Comparison of ENCODE assay signal across 22 cellular contexts in the genomic region with DNA sequence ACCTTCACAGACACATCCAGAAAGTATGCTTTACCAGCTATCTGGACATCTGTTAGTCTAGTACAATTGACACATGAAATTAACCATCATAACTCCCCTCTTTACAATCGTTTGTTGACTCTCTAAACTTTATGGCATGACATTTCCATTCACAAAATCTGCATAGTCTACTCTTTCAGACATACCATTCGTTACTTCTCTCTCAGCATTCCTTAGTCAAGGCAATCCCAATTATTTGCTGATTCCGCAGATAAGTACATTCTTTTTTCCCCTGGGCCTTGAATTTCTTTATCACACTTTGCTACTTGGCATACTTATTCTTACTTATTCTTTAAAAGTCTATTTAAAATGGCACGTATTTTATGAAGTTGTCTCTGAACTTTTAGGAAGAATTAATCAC. TPM values are rescaled to one million over a fixed set of nuclear protein-coding genes. Genes with fewer than 3 reads are reported as not detected.
"Had no signal": no experiment of that assay in that cellular context is flagged by ENCODE, and none has a peak within 500 bp of the region (broad histone marks: within the 10 kb centered on the region; RNA-seq: fewer than 3 reads in every experiment).

No MANE protein-coding gene starts in this region.

- H3K27me3 Mint-ChIP-seq: naive thymus-derived CD8-positive, alpha-beta T cell had no signal

- H3K4me3 ChIP-seq: coronary artery, mucosa of descending colon, smooth muscle cell, suprapubic skin, thyroid gland, upper lobe of right lung, vagina had no signal

- H3K9me3 ChIP-seq: mucosa of descending colon, suprapubic skin, thyroid gland, upper lobe of right lung, vagina had no signal

- H3K36me3 Mint-ChIP-seq: naive thymus-derived CD8-positive, alpha-beta T cell had no signal

- H3K4me1 ChIP-seq: suprapubic skin, thyroid gland, upper lobe of right lung, vagina had no signal

- H3K4me3 Mint-ChIP-seq: endodermal cell; naive thymus-derived CD8-positive, alpha-beta T cell had no signal

- H3K27ac Mint-ChIP-seq: endodermal cell; naive thymus-derived CD8-positive, alpha-beta T cell had no signal

- H3K27me3 ChIP-seq: suprapubic skin, thyroid gland, upper lobe of right lung, vagina had no signal

- H3K27ac ChIP-seq: coronary artery, suprapubic skin, thyroid gland, upper lobe of right lung, vagina had no signal

- DNase-seq: effector CD4-positive, alpha-beta T cell; erythroblast; foreskin melanocyte; head of caudate nucleus; hypothalamus; islet precursor cell; mammary epithelial cell; mucosa of descending colon; naive thymus-derived CD8-positive, alpha-beta T cell; right cardiac atrium; stimulated activated CD4-positive, alpha-beta T cell treated with anti-CD3 and anti-CD28 coated beads, Interleukin-2, amount 100 ng/mL, for 48 hours; stimulated activated naive CD4-positive, alpha-beta T cell treated with Interleukin-2 at 50 U/mL for 16 hours; thyroid gland; upper lobe of right lung had no signal

- ATAC-seq: left lobe of liver; mucosa of descending colon; naive thymus-derived CD8-positive, alpha-beta T cell; right cardiac atrium; upper lobe of right lung had no signal

- H3K4me1 Mint-ChIP-seq: naive thymus-derived CD8-positive, alpha-beta T cell had no signal

- H3K36me3 ChIP-seq: suprapubic skin, thyroid gland, upper lobe of right lung, vagina had no signal

RNA-seq across cellular contexts. Expression of a gene that starts 15.1 kb away (rescaled TPM):
- total RNA-seq: endodermal cell, endothelial cell of umbilical vein, left lobe of liver, osteocyte, vagina had no signal
